Comparison of ENCODE assay signal across 9 cellular contexts in genomic region chr15:49832421-49832980, GRCh38.
A peak's percentile ranks its signal among the peaks of the same experiment; 100 is the strongest.
DNase-seq lines count a peak whose midpoint lies in the region; ATAC-seq and TF ChIP-seq lines count a peak whose summit lies in the region.
"Had no signal": no experiment of that assay in that cellular context is flagged by ENCODE, and none has a peak within 500 bp of the region (broad histone marks: within the 10 kb centered on the region; RNA-seq: fewer than 3 reads in every experiment).

No MANE protein-coding gene starts in this region.

- no peak overlapping the region for H3K4me3 ChIP-seq in astrocyte of the cerebellum (ENCODE audit: low read depth, low read length)
- no peak overlapping the region for H3K4me3 ChIP-seq in kidney epithelial cell (ENCODE audit: low read depth, low read length)

- no peak overlapping the region for H3K4me3 Mint-ChIP-seq in stimulated activated naive CD8-positive, alpha-beta T cell treated with anti-CD3 and anti-CD28 coated beads, Interleukin-15, amount 100 ng/mL, for 72 hours
- H3K4me3 Mint-ChIP-seq: activated CD4-positive, alpha-beta T cell treated with anti-CD3 and anti-CD28 coated beads, Interleukin-2, amount 10 ng/mL, durations not matched to agents 7 days and 5 days had no signal

- ATAC-seq in stimulated activated naive CD8-positive, alpha-beta T cell treated with anti-CD3 and anti-CD28 coated beads, Interleukin-15, amount 100 ng/mL, for 72 hours = no peak
- ATAC-seq in HG03025 (IDR thresholded peaks at IDR 0.05; ENCODE audit: low FRiP score, unreplicated experiment) = no peak

- in situ Hi-C loops in astrocyte of the cerebellum (cut with HindIII; ENCODE audit: low sequenced_read_pairs) = no loop called here
- in situ Hi-C loops in GM13977 (cut with MboI; ENCODE audit: low pct_unique_long_range_greater_than_20kb, low sequenced_read_pairs, unreplicated experiment) = no loop called here

- H3K27me3 Mint-ChIP-seq in stimulated activated naive CD8-positive, alpha-beta T cell treated with anti-CD3 and anti-CD28 coated beads, Interleukin-15, amount 100 ng/mL, for 72 hours = no peaks in the 10 kb centered on the region
- H3K27me3 Mint-ChIP-seq: activated CD4-positive, alpha-beta T cell treated with anti-CD3 and anti-CD28 coated beads, Interleukin-2, amount 10 ng/mL, durations not matched to agents 7 days and 5 days had no signal

- no peaks in the 10 kb centered on the region for H3K4me1 Mint-ChIP-seq in stimulated activated naive CD8-positive, alpha-beta T cell treated with anti-CD3 and anti-CD28 coated beads, Interleukin-15, amount 100 ng/mL, for 72 hours
- H3K4me1 Mint-ChIP-seq: activated CD4-positive, alpha-beta T cell treated with anti-CD3 and anti-CD28 coated beads, Interleukin-2, amount 10 ng/mL, durations not matched to agents 7 days and 5 days had no signal

- H3K27ac ChIP-seq in C4-2B = no peak overlapping the region

- peak; percentile 23 for DNase-seq in HuH-7 (ENCODE audit: low spot score)
- DNase-seq in astrocyte of the cerebellum (ENCODE audit: low read depth) = no peak
- no peak for DNase-seq in kidney epithelial cell (ENCODE audit: low read depth)
- no peak for DNase-seq in GM13977 (ENCODE audit: low spot score)
- no peak for DNase-seq in stimulated activated naive CD8-positive, alpha-beta T cell treated with anti-CD3 and anti-CD28 coated beads, Interleukin-15, amount 100 ng/mL, for 72 hours
- DNase-seq in NCI-H1436 (lab: John Stamatoyannopoulos, UW) = no peak
- DNase-seq: activated CD4-positive, alpha-beta T cell treated with anti-CD3 and anti-CD28 coated beads, Interleukin-2, amount 10 ng/mL, durations not matched to agents 7 days and 5 days had no signal

- TF ChIP-seq CTCF in C4-2B (conservative IDR thresholded peaks at IDR 0.05) (peak; percentile 67), astrocyte of the cerebellum (IDR thresholded peaks at IDR 0.05; ENCODE audit: low read depth, low read length, missing control alignments) (peak; percentile 47), kidney epithelial cell (IDR thresholded peaks at IDR 0.05; ENCODE audit: insufficient read depth, low read length, poor library complexity, severe bottlenecking) (peak; percentile 63), GM13977 (IDR thresholded peaks at IDR 0.05; ENCODE audit: extremely low read depth, insufficient read depth, missing control alignments) (no peak)

- peaks cover 12 to 15% of the 10 kb centered on the region in 2 donors for H3K9me3 Mint-ChIP-seq in stimulated activated naive CD8-positive, alpha-beta T cell treated with anti-CD3 and anti-CD28 coated beads, Interleukin-15, amount 100 ng/mL, for 72 hours
- H3K9me3 Mint-ChIP-seq: activated CD4-positive, alpha-beta T cell treated with anti-CD3 and anti-CD28 coated beads, Interleukin-2, amount 10 ng/mL, durations not matched to agents 7 days and 5 days had no signal

- no peak overlapping the region for H3K27ac Mint-ChIP-seq in stimulated activated naive CD8-positive, alpha-beta T cell treated with anti-CD3 and anti-CD28 coated beads, Interleukin-15, amount 100 ng/mL, for 72 hours
- H3K27ac Mint-ChIP-seq: activated CD4-positive, alpha-beta T cell treated with anti-CD3 and anti-CD28 coated beads, Interleukin-2, amount 10 ng/mL, durations not matched to agents 7 days and 5 days had no signal

- no peaks in the 10 kb centered on the region for H3K27me3 ChIP-seq in kidney epithelial cell (ENCODE audit: control insufficient read depth, insufficient read depth, low read length)

- no peaks in the 10 kb centered on the region for H3K36me3 ChIP-seq in kidney epithelial cell (ENCODE audit: control insufficient read depth, insufficient read depth, low read length)
